9 cellular contexts compared by ENCODE assay signal in genomic region chr2:84459944-84460429, GRCh38. TPM values are rescaled to one million over a fixed set of nuclear protein-coding genes. Genes with fewer than 3 reads are reported as not detected.
DNase-seq lines count a peak whose midpoint lies in the region; ATAC-seq and TF ChIP-seq lines count a peak whose summit lies in the region.
"Had no signal": no experiment of that assay in that cellular context is flagged by ENCODE, and none has a peak within 500 bp of the region (broad histone marks: within the 10 kb centered on the region; RNA-seq: fewer than 3 reads in every experiment).

No MANE protein-coding gene starts in this region.

- H3K9me3 ChIP-seq in body of pancreas: no peaks in the 10 kb centered on the region

- H3K27me3 ChIP-seq in body of pancreas: no peaks in the 10 kb centered on the region

- TF ChIP-seq CTCF in AG10803 (conservative IDR thresholded peaks at IDR 0.05; ENCODE audit: low read length) (no peak), HFFc6 (IDR thresholded peaks at IDR 0.05) (no peak), body of pancreas (IDR thresholded peaks at IDR 0.05) (no peak), mesothelial cell of epicardium (IDR thresholded peaks at IDR 0.05; ENCODE audit: unreplicated experiment) (no peak)

- H3K36me3 ChIP-seq in body of pancreas (replicated peaks in 1 of 2; ENCODE audit: insufficient read depth in 1 of 2, low read depth in 2 of 2): no peaks in the 10 kb centered on the region

- H3K27ac ChIP-seq in body of pancreas: peak overlapping the region in 3 of 4 donors; percentile 74 to 98 (median 96)

- no peak for TF ChIP-seq POLR2A in body of pancreas (IDR thresholded peaks at IDR 0.05)

- H3K4me3 ChIP-seq in AG10803 (ENCODE audit: low read length) (peak overlapping the region; percentile 91), body of pancreas (peak overlapping the region; percentile 79 to 89)

- intact Hi-C loops in body of pancreas (cut with DNase I): no loop called here

- WGBS in body of pancreas, 2 donors: 3 to 6% methylated on average over 4 of the region's 4 CpGs

- DNase-seq in AG10803 (ENCODE audit: low read depth) (no peak), HFFc6 (no peak), body of pancreas (no peak), mesothelial cell of epicardium (ENCODE audit: low spot score in 2 of 2, unreplicated experiment in 2 of 2) (no peak), DMS 273 treated with DMSO at 0.1 percent for 48 hours (lab: John Stamatoyannopoulos, UW) (no peak), GDM1 (lab: John Stamatoyannopoulos, UW) (no peak), NCI-H1048 (lab: John Stamatoyannopoulos, UW) (no peak)

- H3K27me3 Mint-ChIP-seq in HFFc6 (ENCODE audit: insufficient read depth) (peaks cover 1% of the 10 kb centered on the region; the same call in 1 of the 2 replicates), mesothelial cell of epicardium (ENCODE audit: low read depth) (no peaks in the 10 kb centered on the region)

- ATAC-seq in body of pancreas (no peak), GM18861 (IDR thresholded peaks at IDR 0.05; ENCODE audit: unreplicated experiment) (no peak)

- H3K36me3 Mint-ChIP-seq in HFFc6 (ENCODE audit: low read depth) (no peaks in the 10 kb centered on the region), mesothelial cell of epicardium (no peaks in the 10 kb centered on the region)

- H3K4me1 ChIP-seq in body of pancreas: peaks cover 31% of the 10 kb centered on the region

- peaks cover 31% of the 10 kb centered on the region for H3K4me1 Mint-ChIP-seq in HFFc6 (ENCODE audit: low read depth)
- H3K4me1 Mint-ChIP-seq in mesothelial cell of epicardium: peaks cover 26% of the 10 kb centered on the region

- H3K9me3 Mint-ChIP-seq in HFFc6: no peaks in the 10 kb centered on the region
- H3K9me3 Mint-ChIP-seq in mesothelial cell of epicardium: peaks cover 3% of the 10 kb centered on the region

- H3K27ac Mint-ChIP-seq in HFFc6: peak overlapping the region; percentile 99; the same call in 1 of the 2 replicates
- H3K27ac Mint-ChIP-seq in mesothelial cell of epicardium: no peak overlapping the region

- H3K4me3 Mint-ChIP-seq in HFFc6: peak overlapping the region; percentile 98
- peak overlapping the region; percentile 88 for H3K4me3 Mint-ChIP-seq in mesothelial cell of epicardium

RNA-seq across cellular contexts. Expression of gene SUCLG1, which starts 0.9 kb away (rescaled TPM):
- total RNA-seq in HFFc6 (2021; fragmentation: NEBNext Ultra II Directional; extraction: Animal tissue kit (Norgen Biotek cat#: 25700)): 10 to 100 TPM; 72.5 to 84.9 (median 79.2) TPM
- total RNA-seq in body of pancreas: 10 to 100 TPM; 51.1 to 89.2 TPM
- total RNA-seq in mesothelial cell of epicardium: 49.9 to 54.3 TPM (median 53.5 TPM) in 3 replicates

RNA-seq across cellular contexts. Expression of gene DNAH6, which starts 56.3 kb away (rescaled TPM):
- under 1 TPM in 5 of 6 experiments, not detected in 1; 0.05 to 0.46 (median 0.05) TPM for total RNA-seq in HFFc6 (2021; fragmentation: NEBNext Ultra II Directional; extraction: Animal tissue kit (Norgen Biotek cat#: 25700))
- total RNA-seq in body of pancreas (1 to 10 TPM; 1.3 to 2.6 TPM), mesothelial cell of epicardium (0.54 to 1.3 TPM (median 1.1 TPM) in 3 replicates)
- total RNA-seq: pulmonary artery endothelial cell had no signal
